25 cellular contexts compared by ENCODE assay signal in the genomic region with DNA sequence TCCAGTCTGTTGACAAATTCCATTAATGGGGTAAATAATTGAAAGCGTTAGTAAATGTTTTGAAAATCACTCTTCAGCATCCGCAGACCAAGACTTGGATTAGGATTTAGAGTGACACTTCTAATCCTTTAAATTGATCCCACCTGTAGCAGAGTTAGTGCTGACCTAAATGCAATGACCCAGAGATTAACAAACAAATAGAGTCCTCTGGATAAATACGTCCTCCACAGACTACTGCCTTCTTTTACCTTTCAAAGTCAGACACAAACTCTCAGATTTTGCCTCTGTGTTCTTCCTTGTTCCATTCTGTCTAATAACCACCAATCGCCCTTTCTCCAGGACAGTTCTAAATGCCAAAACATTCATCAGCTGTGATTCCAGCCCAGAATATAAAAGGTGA. TPM values are rescaled to one million over a fixed set of nuclear protein-coding genes. Genes with fewer than 3 reads are reported as not detected.
DNase-seq lines count a peak whose midpoint lies in the region; ATAC-seq, FAIRE-seq and TF ChIP-seq lines count a peak whose summit lies in the region.
"Had no signal": no experiment of that assay in that cellular context is flagged by ENCODE, and none has a peak within 500 bp of the region (broad histone marks: within the 10 kb centered on the region; RNA-seq: fewer than 3 reads in every experiment).

GUCY2F (minus strand) TSS at position 101 of the 400 bp plus-strand sequence. CDS start 6,150 bp downstream, outside the sequence.

- no peaks in the 10 kb centered on the region for H3K36me3 ChIP-seq in SK-N-MC (ENCODE audit: insufficient read depth, low read length)
- H3K36me3 ChIP-seq: BE2C, BLaER1 had no signal

- CTCF ChIA-PET in A549 (lab: Yijun Ruan, JAX): no interaction called here

- H3K4me1 ChIP-seq in A549: no peaks in the 10 kb centered on the region
- H3K4me1 ChIP-seq: BE2C, BLaER1, Caco-2 had no signal

- peak; percentile 84 for FAIRE-seq in A549 (lab: Jason Lieb, UNC)
- FAIRE-seq: D721Med, G401.6, GM12891, GM19239 had no signal

- no peak for TF ChIP-seq EP300 in A549 (IDR thresholded peaks at IDR 0.05)

- TF ChIP-seq POLR2A in A549 (IDR thresholded peaks at IDR 0.05; ENCODE audit: low read length): no peak

- no peak within 1 kb of the TSS for H3K4me3 Mint-ChIP-seq in nephron progenitor cell
- H3K4me3 Mint-ChIP-seq: CD14-positive monocyte; CD4-positive, alpha-beta memory T cell; CD4-positive, CD25-positive, alpha-beta regulatory T cell had no signal

- no peak within 1 kb of the TSS for H3K4me2 ChIP-seq in A549
- H3K4me2 ChIP-seq: BLaER1 had no signal

- ATAC-seq in A549: no peak
- no peak for ATAC-seq in HG02588 (IDR thresholded peaks at IDR 0.05; ENCODE audit: unreplicated experiment)

- H3K4me3 ChIP-seq in A549: no peak within 1 kb of the TSS
- H3K4me3 ChIP-seq in SK-N-MC: peak within 1 kb of the TSS; percentile 63
- H3K4me3 ChIP-seq: BLaER1 had no signal

- 40% methylated on average over 4 of the region's 4 CpGs for WGBS in A549 (ENCODE audit: missing lambda C conversion rate)

- POLR2A ChIA-PET in A549 (lab: Yijun Ruan, JAX): no interaction called here

- H3K36me3 Mint-ChIP-seq in nephron progenitor cell (ENCODE audit: low read depth): no peaks in the 10 kb centered on the region
- H3K36me3 Mint-ChIP-seq: CD14-positive monocyte; CD4-positive, alpha-beta memory T cell; CD4-positive, CD25-positive, alpha-beta regulatory T cell; CD8-positive, alpha-beta memory T cell had no signal

- H3K27ac ChIP-seq in A549 (no peak within 1 kb of the TSS), SK-N-MC (peak within 1 kb of the TSS; percentile 93)
- H3K27ac ChIP-seq: 22Rv1, BLaER1 had no signal

- no peaks in the 10 kb centered on the region for H3K9me3 Mint-ChIP-seq in nephron progenitor cell
- H3K9me3 Mint-ChIP-seq: CD4-positive, alpha-beta memory T cell; CD8-positive, alpha-beta memory T cell had no signal

- H3K9me3 ChIP-seq in A549 (no peaks in the 10 kb centered on the region), SK-N-MC (ENCODE audit: low read depth, low read length) (no peaks in the 10 kb centered on the region)
- H3K9me3 ChIP-seq: BE2C, BLaER1, Caco-2 had no signal

- no peak for DNase-seq in A549 (ENCODE audit: low read depth in 1 of 2, low spot score in 1 of 2)
- peak; percentile 42 for DNase-seq in NCI-H82 (lab: John Stamatoyannopoulos, UW)
- DNase-seq in SK-N-MC (ENCODE audit: low read depth, low spot score): no peak
- no peak for DNase-seq in nephron progenitor cell
- no peak for DNase-seq in NCI-H345 (lab: John Stamatoyannopoulos, UW)
- DNase-seq in NCI-H524 (lab: John Stamatoyannopoulos, UW): no peak
- DNase-seq in COLO668 (lab: John Stamatoyannopoulos, UW; ENCODE audit: unreplicated experiment): no peak
- DNase-seq: AML-193; BE2C; C1 segment of cervical spinal cord; Caco-2; Calu3; CD4-positive, alpha-beta memory T cell; CD4-positive, CD25-positive, alpha-beta regulatory T cell; CD8-positive, alpha-beta memory T cell; DMS79 treated with DMSO at 0.1 percent for 48 hours; GF-D8 had no signal

- TF ChIP-seq CTCF in A549 (IDR thresholded peaks at IDR 0.05) (no peak), nephron progenitor cell (IDR thresholded peaks at IDR 0.05) (no peak)

- peaks cover 24% of the 10 kb centered on the region for H3K4me1 Mint-ChIP-seq in nephron progenitor cell
- H3K4me1 Mint-ChIP-seq: CD14-positive monocyte; CD4-positive, alpha-beta memory T cell had no signal

- H3K27ac Mint-ChIP-seq in nephron progenitor cell: peak within 1 kb of the TSS; percentile 29
- H3K27ac Mint-ChIP-seq: CD4-positive, alpha-beta memory T cell; CD4-positive, CD25-positive, alpha-beta regulatory T cell; CD8-positive, alpha-beta memory T cell had no signal

- H3K9ac ChIP-seq in SK-N-MC (ENCODE audit: insufficient read length): no peak within 1 kb of the TSS
- H3K9ac ChIP-seq: BLaER1 had no signal

- no peaks in the 10 kb centered on the region for H3K27me3 Mint-ChIP-seq in nephron progenitor cell (ENCODE audit: low read depth, poor library complexity)
- H3K27me3 Mint-ChIP-seq: CD4-positive, alpha-beta memory T cell had no signal

- TF ChIP-seq RAD21 in A549 (conservative IDR thresholded peaks at IDR 0.05 in 1 of 2, IDR thresholded peaks at IDR 0.05 in 1 of 2): no peak

TF ChIP-seq in A549, 52 proteins besides CTCF, POLR2A, EP300 and RAD21:
- TF ChIP-seq FOSL2 (IDR thresholded peaks at IDR 0.05) (no peak), FOSL2 (CRISPR knock-in tag; IDR thresholded peaks at IDR 0.05) (no peak), REST (IDR thresholded peaks at IDR 0.05) (no peak), CBX8 (IDR thresholded peaks at IDR 0.05) (no peak), ESRRA (IDR thresholded peaks at IDR 0.05; ENCODE audit: borderline replicate concordance, low read length) (no peak), USF2 (IDR thresholded peaks at IDR 0.05) (no peak), FOSB (CRISPR knock-in tag; IDR thresholded peaks at IDR 0.05) (no peak), MAZ (IDR thresholded peaks at IDR 0.05; ENCODE audit: borderline replicate concordance, low read depth, low read length) (no peak), GATA3 (IDR thresholded peaks at IDR 0.05; ENCODE audit: borderline replicate concordance) (no peak), RNF2 (IDR thresholded peaks at IDR 0.05; ENCODE audit: borderline replicate concordance, low read depth) (no peak), HOXA7 (CRISPR knock-in tag; IDR thresholded peaks at IDR 0.05) (no peak), CBX2 (IDR thresholded peaks at IDR 0.05; ENCODE audit: borderline replicate concordance, low read depth) (no peak), ZNF302 (CRISPR knock-in tag; IDR thresholded peaks at IDR 0.05) (no peak)

RNA-seq across cellular contexts. Expression of gene GUCY2F, which starts in this region (rescaled TPM):
- polyA plus RNA-seq in A549 (2011; rRNA removed) (not detected in 2 replicates), A549 (2017; fragmentation: RNase III; extraction: RNeasy Plus Mini Kit Qiagen cat#74134 plus additional on column Dnase treatment) (not detected in 3 replicates)
- polyA plus RNA-seq in A549 (2012; cell fraction: cytosol; rRNA removed): not detected in 2 replicates
- not detected in 2 replicates for polyA plus RNA-seq in A549 (2012; cell fraction: nucleus; rRNA removed)
- polyA minus RNA-seq in A549 (2011; rRNA and poly(A)+ RNA removed): not detected in 2 replicates
- polyA plus RNA-seq: CD14-positive monocyte; CD4-positive, alpha-beta memory T cell; CD4-positive, CD25-positive, alpha-beta regulatory T cell; CD8-positive, alpha-beta memory T cell had no signal
